ENCODE assay signal across 13 cellular contexts in genomic region chr4:139922625-139923024, GRCh38.
A peak's percentile ranks its signal among the peaks of the same experiment; 100 is the strongest.
DNase-seq lines count a peak whose midpoint lies in the region; ATAC-seq and TF ChIP-seq lines count a peak whose summit lies in the region.
"Had no signal": no experiment of that assay in that cellular context is flagged by ENCODE, and none has a peak within 500 bp of the region (broad histone marks: within the 10 kb centered on the region; RNA-seq: fewer than 3 reads in every experiment).

No MANE protein-coding gene starts in this region.

- H3K9me3 ChIP-seq in BE2C (no peaks in the 10 kb centered on the region), MG63 (no peaks in the 10 kb centered on the region), mesenchymal stem cell (ENCODE audit: control insufficient read depth, low read length) (no peaks in the 10 kb centered on the region)

- DNase-seq in BE2C (peak; percentile 32), MG63 (peak; percentile 65), mesenchymal stem cell (no peak), T-helper 2 cell (no peak), HT-29 (ENCODE audit: low spot score) (no peak), HK-2 (ENCODE audit: unreplicated experiment) (no peak)
- DNase-seq: CD4-positive, alpha-beta T cell; hippocampal formation; natural killer cell had no signal

- H2AK5ac ChIP-seq in mesenchymal stem cell (ENCODE audit: low read length, severe bottlenecking) = no peak overlapping the region

- H3K4me3 Mint-ChIP-seq in brain = peak overlapping the region in 2 of 5 experiments; percentile 66 to 76
- H3K4me3 Mint-ChIP-seq: CD4-positive, alpha-beta T cell; IgD-negative memory B cell; natural killer cell had no signal

- H3K4me2 ChIP-seq in mesenchymal stem cell (ENCODE audit: low read length, poor library complexity, severe bottlenecking) = no peak overlapping the region

- peaks cover 70% of the 10 kb centered on the region for H3K4me1 Mint-ChIP-seq in brain
- H3K4me1 Mint-ChIP-seq: IgD-negative memory B cell, natural killer cell had no signal

- no peaks in the 10 kb centered on the region; the same call in 1 of the 2 replicates for H3K36me3 ChIP-seq in BE2C
- no peaks in the 10 kb centered on the region for H3K36me3 ChIP-seq in MG63
- H3K36me3 ChIP-seq in mesenchymal stem cell (ENCODE audit: control insufficient read depth in 1 of 2, insufficient read depth in 2 of 2, low read depth in 1 of 2, low read length in 2 of 2) = no peaks in the 10 kb centered on the region

- H3K27me3 ChIP-seq in BE2C (no peaks in the 10 kb centered on the region), MG63 (no peaks in the 10 kb centered on the region), mesenchymal stem cell (ENCODE audit: control insufficient read depth in 1 of 2, insufficient read depth in 1 of 2, low read length in 2 of 2) (no peaks in the 10 kb centered on the region)

- H3K18ac ChIP-seq in mesenchymal stem cell (ENCODE audit: low read depth in 1 of 2, low read length in 2 of 2) = no peak overlapping the region

- H3K79me1 ChIP-seq in mesenchymal stem cell (replicated peaks; ENCODE audit: low read length, poor library complexity, severe bottlenecking) = peaks cover 9% of the 10 kb centered on the region

- no peak overlapping the region for H3K14ac ChIP-seq in mesenchymal stem cell (ENCODE audit: low read length in 2 of 2)

- H4K91ac ChIP-seq in mesenchymal stem cell (ENCODE audit: low read length) = peak overlapping the region; percentile 18

- H3K4ac ChIP-seq in mesenchymal stem cell (ENCODE audit: low read depth in 1 of 2, low read length in 2 of 2) = peak overlapping the region in 1 of 2 experiments; percentile 13

- H4K8ac ChIP-seq in mesenchymal stem cell (ENCODE audit: low read length) = no peak overlapping the region

- H2AFZ ChIP-seq in mesenchymal stem cell (ENCODE audit: low read depth, low read length) = no peak overlapping the region

- TF ChIP-seq CTCF in BE2C (IDR thresholded peaks at IDR 0.05; ENCODE audit: low read depth, low read length) (no peak), brain (conservative IDR thresholded peaks at IDR 0.05) (no peak)

- no peak overlapping the region for H3K27ac ChIP-seq in mesenchymal stem cell (ENCODE audit: low read length, poor library complexity, severe bottlenecking)

- no peak overlapping the region for H2BK15ac ChIP-seq in mesenchymal stem cell (ENCODE audit: low read depth, poor library complexity, severe bottlenecking)

- H3K27ac Mint-ChIP-seq in brain = peak overlapping the region; percentile 30 to 98 (median 94)
- H3K27ac Mint-ChIP-seq: CD4-positive, alpha-beta T cell; IgD-negative memory B cell; natural killer cell had no signal

- no peaks in the 10 kb centered on the region for H3K27me3 Mint-ChIP-seq in brain
- H3K27me3 Mint-ChIP-seq: CD4-positive, alpha-beta T cell had no signal

- H3K36me3 Mint-ChIP-seq in brain = no peaks in the 10 kb centered on the region
- H3K36me3 Mint-ChIP-seq: IgD-negative memory B cell, natural killer cell had no signal

- H2BK5ac ChIP-seq in mesenchymal stem cell (ENCODE audit: low read depth, low read length, poor library complexity, severe bottlenecking) = no peak overlapping the region

- H2BK12ac ChIP-seq in mesenchymal stem cell (ENCODE audit: low read length in 2 of 2) = no peak overlapping the region

- no peak for ATAC-seq in GM21717 (IDR thresholded peaks at IDR 0.05; ENCODE audit: unreplicated experiment)
- ATAC-seq: natural killer cell had no signal

- 82% methylated on average over 3 of the region's 3 CpGs for WGBS in mesenchymal stem cell

- H3K4me3 ChIP-seq in BE2C (ENCODE audit: low read depth, low read length) (no peak overlapping the region), MG63 (no peak overlapping the region), mesenchymal stem cell (ENCODE audit: insufficient read depth in 1 of 2, low read depth in 1 of 2, low read length in 2 of 2) (no peak overlapping the region)
- H3K4me3 ChIP-seq: coronary artery had no signal

- no peak overlapping the region for H3K9ac ChIP-seq in mesenchymal stem cell (ENCODE audit: low read length)

- peaks cover 43% of the 10 kb centered on the region for H3K4me1 ChIP-seq in BE2C
- peaks cover 14% of the 10 kb centered on the region for H3K4me1 ChIP-seq in mesenchymal stem cell (ENCODE audit: control insufficient read depth, insufficient read depth, low read depth, low read length)

- H3K9me3 Mint-ChIP-seq in brain = no peaks in the 10 kb centered on the region
- H3K9me3 Mint-ChIP-seq: CD4-positive, alpha-beta T cell; IgD-negative memory B cell; natural killer cell had no signal

- no peak overlapping the region for H3K23ac ChIP-seq in mesenchymal stem cell (ENCODE audit: low read length in 2 of 2)

- no peak overlapping the region for H2BK120ac ChIP-seq in mesenchymal stem cell (ENCODE audit: low read depth, low read length)

Comparison
In these comparisons a context has a peak if more than half of its experiments do, and no peak if none do; other contexts are left out.
1. DNase-seq: peak in BE2C (single experiment) and MG63 (single experiment); none in mesenchymal stem cell (single experiment), T-helper 2 cell (0 of 5), HT-29 (single experiment) and HK-2 (single experiment).